ENCODE assay signal across 11 cellular contexts in genomic region chr7:91892821-91893340, GRCh38. TPM values are rescaled to one million over a fixed set of nuclear protein-coding genes. Genes with fewer than 3 reads are reported as not detected.
DNase-seq lines count a peak whose midpoint lies in the region; ATAC-seq and TF ChIP-seq lines count a peak whose summit lies in the region.
"Had no signal": no experiment of that assay in that cellular context is flagged by ENCODE, and none has a peak within 500 bp of the region (broad histone marks: within the 10 kb centered on the region; RNA-seq: fewer than 3 reads in every experiment).

No MANE protein-coding gene starts in this region.

- in situ Hi-C loops in KBM-7 (cut with MboI; ENCODE audit: low pct_unique_long_range_greater_than_20kb, low sequenced_read_pairs), result no loop called here

- peaks cover 18% of the 10 kb centered on the region for H3K4me1 Mint-ChIP-seq in glutamatergic neuron (ENCODE audit: low read depth, unreplicated experiment)

- H3K36me3 ChIP-seq in HEK293 (ENCODE audit: control insufficient read depth in 2 of 2, insufficient read depth in 1 of 2, low read length in 2 of 2) (no peaks in the 10 kb centered on the region), SJCRH30 (no peaks in the 10 kb centered on the region)
- H3K36me3 ChIP-seq: sigmoid colon had no signal

- no peaks in the 10 kb centered on the region for H3K36me3 Mint-ChIP-seq in glutamatergic neuron (ENCODE audit: unreplicated experiment)

- peaks cover 7% of the 10 kb centered on the region for H3K9me3 Mint-ChIP-seq in glutamatergic neuron (ENCODE audit: unreplicated experiment)
- H3K9me3 Mint-ChIP-seq: activated T-cell treated with anti-CD3 and anti-CD28 coated beads, Interleukin-2, amount 50 U/mL, for 24 hours had no signal

- H3K4me1 ChIP-seq in HEK293 (ENCODE audit: control insufficient read depth, insufficient read depth, low read length) (peaks cover 12% of the 10 kb centered on the region), SJCRH30 (peaks cover 20% of the 10 kb centered on the region)

- no peak for ATAC-seq in GM19455 (IDR thresholded peaks at IDR 0.05; ENCODE audit: unreplicated experiment)
- no peak for ATAC-seq in GM21390 (IDR thresholded peaks at IDR 0.05; ENCODE audit: unreplicated experiment)

- DNase-seq in A172 (ENCODE audit: low spot score) (peak; percentile 72), SJCRH30 (peak; percentile 57 to 80), glutamatergic neuron (no peak), epidermal melanocyte (ENCODE audit: insufficient read length, low spot score) (no peak), KBM-7 (no peak)
- DNase-seq: activated T-cell treated with anti-CD3 and anti-CD28 coated beads, Interleukin-2, amount 50 U/mL, for 24 hours; GDM1; sigmoid colon had no signal

- H3K9me3 ChIP-seq in HEK293 (ENCODE audit: control insufficient read depth, insufficient read depth, low read depth, low read length) (no peaks in the 10 kb centered on the region), SJCRH30 (replicated peaks) (no peaks in the 10 kb centered on the region)
- H3K9me3 ChIP-seq: sigmoid colon had no signal

- POLR2A ChIA-PET in HEK293 (lab: Yijun Ruan, JAX), result no interaction called here

- H3K4me3 ChIP-seq in HEK293 (ENCODE audit: low read depth, low read length) (no peak overlapping the region), SJCRH30 (no peak overlapping the region)
- H3K4me3 ChIP-seq: sigmoid colon had no signal

- H3K27ac ChIP-seq in HEK293 (ENCODE audit: extremely low read depth, low read depth, low read length) (peak overlapping the region; percentile 34), SJCRH30 (peak overlapping the region; percentile 3; the same call in 1 of the 2 replicates)
- H3K27ac ChIP-seq: sigmoid colon had no signal

- no peaks in the 10 kb centered on the region for H3K27me3 ChIP-seq in SJCRH30
- H3K27me3 ChIP-seq: sigmoid colon had no signal

- TF ChIP-seq CTCF in HEK293 (tag by site-specific recombination; IDR thresholded peaks at IDR 0.05), result no peak
- no peak for TF ChIP-seq CTCF in glutamatergic neuron (IDR thresholded peaks at IDR 0.05; ENCODE audit: partially characterized antibody, unreplicated experiment)

- H3K27me3 Mint-ChIP-seq in glutamatergic neuron (ENCODE audit: unreplicated experiment), result peaks cover 2% of the 10 kb centered on the region
- H3K27me3 Mint-ChIP-seq: activated T-cell treated with anti-CD3 and anti-CD28 coated beads, Interleukin-2, amount 50 U/mL, for 24 hours had no signal

- H3K27ac Mint-ChIP-seq in glutamatergic neuron (ENCODE audit: unreplicated experiment), result peak overlapping the region; percentile 3
- H3K27ac Mint-ChIP-seq: activated T-cell treated with anti-CD3 and anti-CD28 coated beads, Interleukin-2, amount 50 U/mL, for 24 hours had no signal

- no peak overlapping the region for H3K4me3 Mint-ChIP-seq in glutamatergic neuron (ENCODE audit: unreplicated experiment)
- H3K4me3 Mint-ChIP-seq: activated T-cell treated with anti-CD3 and anti-CD28 coated beads, Interleukin-2, amount 50 U/mL, for 24 hours had no signal

- CTCF ChIA-PET in HEK293 (lab: Yijun Ruan, JAX), result interaction anchor here (0.6 kb wide), 1 partner anchor 60 kb away, joined by 3 read pairs; no protein-coding TSS in a partner anchor

TF ChIP-seq in HEK293, 187 proteins besides CTCF, POLR2A, EP300 and RAD21:
- TF ChIP-seq ZNF433 (tag by site-specific recombination; IDR thresholded peaks at IDR 0.05; ENCODE audit: low read depth) (no peak), ZBTB6 (tag by site-specific recombination; IDR thresholded peaks at IDR 0.05) (no peak), ZNF366 (tag by site-specific recombination; conservative IDR thresholded peaks at IDR 0.05) (no peak), ZBTB7A (tag by site-specific recombination; IDR thresholded peaks at IDR 0.05; ENCODE audit: low read depth) (no peak), EGR2 (tag by site-specific recombination; IDR thresholded peaks at IDR 0.05; ENCODE audit: low read depth) (peak; percentile 19; the same call in 1 of the 2 replicates), ZNF157 (tag by site-specific recombination; IDR thresholded peaks at IDR 0.05) (no peak), ZBTB21 (tag by site-specific recombination; IDR thresholded peaks at IDR 0.05) (no peak), YY2 (tag by site-specific recombination; IDR thresholded peaks at IDR 0.05) (0 out of 2 replicates have a peak, but pooled peaks have one; percentile 41), ZNF391 (tag by site-specific recombination; IDR thresholded peaks at IDR 0.05; ENCODE audit: borderline replicate concordance, low read depth) (no peak), BCL11B (tag by site-specific recombination; IDR thresholded peaks at IDR 0.05; ENCODE audit: low read depth) (no peak), PRDM1 (tag by site-specific recombination; IDR thresholded peaks at IDR 0.05) (peak; percentile 24; the same call in 1 of the 2 replicates), ZNF513 (tag by site-specific recombination; IDR thresholded peaks at IDR 0.05) (no peak), SP7 (tag by site-specific recombination; IDR thresholded peaks at IDR 0.05) (peak; percentile 82)

RNA-seq across cellular contexts. Expression of gene MTERF1, which starts 12.4 kb away (rescaled TPM):
- 9.8 and 15.1 TPM in 2 replicates for total RNA-seq in A172 (2014; rRNA removed; shearing (Covaris generic))
- 19.9 and 24.2 TPM in 2 replicates for total RNA-seq in SJCRH30 (2014; rRNA removed; shearing (Covaris generic))
- 17.0 TPM for total RNA-seq in glutamatergic neuron (ENCODE audit: unreplicated experiment)

RNA-seq across cellular contexts. Expression of gene AKAP9, which starts 47.8 kb away (rescaled TPM):
- 24.3 and 30.9 TPM in 2 replicates for total RNA-seq in A172 (2014; rRNA removed; shearing (Covaris generic))
- 49.8 and 69.9 TPM in 2 replicates for total RNA-seq in SJCRH30 (2014; rRNA removed; shearing (Covaris generic))
- total RNA-seq in glutamatergic neuron (ENCODE audit: unreplicated experiment), result 66.9 TPM

Comparison
In these comparisons a context has a peak if more than half of its experiments do, and no peak if none do; other contexts are left out.
1. DNase-seq: peak in A172 (single experiment) and SJCRH30 (2 of 2); none in glutamatergic neuron (single experiment), epidermal melanocyte (single experiment) and KBM-7 (single experiment).